ENCODE assay signal across 8 cellular contexts in the genomic region with DNA sequence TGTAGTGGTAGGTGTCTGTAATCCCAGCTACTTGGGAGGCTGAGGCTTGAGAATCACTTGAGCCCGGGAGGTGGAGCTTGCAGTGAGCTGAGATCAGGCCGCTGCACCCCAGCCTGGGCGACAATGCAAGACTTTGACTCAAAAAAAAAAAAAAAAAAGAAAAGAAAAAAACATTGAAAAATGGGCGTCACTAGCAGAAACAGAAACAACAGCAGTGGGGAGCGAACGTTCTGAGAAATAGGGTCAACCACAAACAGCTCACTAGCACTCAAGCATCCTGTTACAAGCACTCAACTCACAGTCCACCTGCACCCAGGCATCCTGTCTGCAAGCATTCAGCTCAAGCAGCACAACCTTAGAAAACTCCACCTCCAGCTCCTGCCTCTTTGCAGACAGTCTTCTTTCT. TPM values are rescaled to one million over a fixed set of nuclear protein-coding genes. Genes with fewer than 3 reads are reported as not detected.
DNase-seq lines count a peak whose midpoint lies in the region; ATAC-seq and TF ChIP-seq lines count a peak whose summit lies in the region.

No MANE protein-coding gene starts in this region.

- intact Hi-C loops in OCI-LY7 (cut with micrococcal nuclease; ENCODE audit: unreplicated experiment): loop anchor here (2.0 kb wide), 2 partner anchors 119 to 179 kb away; a partner anchor contains a TSS

- BruUV-seq in OCI-LY7 (replicated peaks; lab: Mats Ljungman, UMichigan): no TSS peak

- CTCF ChIA-PET in OCI-LY7 (lab: Charles Lee; ENCODE audit: unreplicated experiment): interaction anchor here (0.9 to 1.0 kb wide), 2 partner anchors 20 to 109 kb away, joined by 3 to 4 read pairs; no protein-coding TSS in a partner anchor

- TF ChIP-seq POLR2A in GM19099 (IDR thresholded peaks at IDR 0.05; ENCODE audit: extremely low read depth, insufficient read length, low read depth): peak; percentile 36

- ATAC-seq in HG03159 (IDR thresholded peaks at IDR 0.05; ENCODE audit: unreplicated experiment): peak; percentile 95

- H3K9me3 ChIP-seq in OCI-LY7 (ENCODE audit: low read length): peaks cover 13% of the 10 kb centered on the region; the same call in 1 of the 2 replicates

- peak overlapping the region; percentile 95 for H3K27ac ChIP-seq in OCI-LY7 (ENCODE audit: low read depth, low read length, poor library complexity, severe bottlenecking)

- TF ChIP-seq CTCF in OCI-LY7 (conservative IDR thresholded peaks at IDR 0.05; ENCODE audit: low read length): no peak

- DNase-seq in AML-193 (lab: John Stamatoyannopoulos, UW) (peak; percentile 91 to 92), OCI-LY7 (ENCODE audit: low spot score) (peak; percentile 97), HT-29 (ENCODE audit: low spot score) (no peak), glomerular visceral epithelial cell (ENCODE audit: extremely low spot score) (no peak)
- DNase-seq in activated naive CD4-positive, alpha-beta T cell treated with Interleukin-2 at 50 U/mL for 16 hours: peak; percentile 75
- peak; percentile 69 for DNase-seq in stimulated activated CD4-positive, alpha-beta T cell treated with anti-CD3 and anti-CD28 coated beads, Interleukin-2, amount 100 ng/mL, for 4 hours (ENCODE audit: low read depth)

- no peaks in the 10 kb centered on the region for H4K20me1 ChIP-seq in OCI-LY7 (ENCODE audit: insufficient read depth, low read length)

- H3K9me2 ChIP-seq in OCI-LY7 (ENCODE audit: insufficient read depth, low read length): no peaks in the 10 kb centered on the region

- peak overlapping the region; percentile 18; the same call in 1 of the 2 replicates for H2AFZ ChIP-seq in OCI-LY7 (ENCODE audit: low read length)

- peak overlapping the region; percentile 97 for H3K4me2 ChIP-seq in OCI-LY7 (ENCODE audit: low read length)

- peak overlapping the region; percentile 59 for H3K4me3 ChIP-seq in OCI-LY7 (ENCODE audit: low read depth, low read length, poor library complexity, severe bottlenecking)

- H3K36me3 ChIP-seq in OCI-LY7 (ENCODE audit: insufficient read depth, low read length): peaks cover 40% of the 10 kb centered on the region

- H3K4me1 ChIP-seq in OCI-LY7 (ENCODE audit: insufficient read depth, low read length, poor library complexity, severe bottlenecking): peaks cover 98% of the 10 kb centered on the region

- peaks cover 33% of the 10 kb centered on the region; the same call in 1 of the 2 replicates for H3K79me2 ChIP-seq in OCI-LY7 (ENCODE audit: insufficient read depth, low read depth, low read length)

- POLR2A ChIA-PET in OCI-LY7 (lab: Charles Lee): interaction anchor here (0.6 to 2.2 kb wide), 17 partner anchors 9 to 1899 kb away, joined by 3 to 10 read pairs (median 3); a partner anchor contains a TSS

RNA-seq across cellular contexts. Expression of a gene that starts 17.2 kb away (rescaled TPM):
- 18.4 and 21.4 TPM in 2 replicates for total RNA-seq in OCI-LY7 (2014; rRNA removed; shearing (Covaris generic))
- total RNA-seq in OCI-LY7 (2022): 26.0 and 31.2 TPM in 2 replicates
- 31.2 and 34.2 TPM in 2 replicates for total RNA-seq in HT-29 (2014; rRNA removed; shearing (Covaris generic))

RNA-seq across cellular contexts. Expression of a gene that starts 45.3 kb away (rescaled TPM):
- 63.7 and 70.6 TPM in 2 replicates for total RNA-seq in OCI-LY7 (2014; rRNA removed; shearing (Covaris generic))
- 50.4 and 56.9 TPM in 2 replicates for total RNA-seq in OCI-LY7 (2022)
- 122 and 125 TPM in 2 replicates for total RNA-seq in HT-29 (2014; rRNA removed; shearing (Covaris generic))

Comparison
In these comparisons a context has a peak if more than half of its experiments do, and no peak if none do; other contexts are left out.
1. DNase-seq: peak in AML-193 (2 of 2), OCI-LY7 (single experiment), activated naive CD4-positive, alpha-beta T cell treated with Interleukin-2 at 50 U/mL for 16 hours (single experiment) and stimulated activated CD4-positive, alpha-beta T cell treated with anti-CD3 and anti-CD28 coated beads, Interleukin-2, amount 100 ng/mL, for 4 hours (single experiment); none in HT-29 (single experiment) and glomerular visceral epithelial cell (single experiment).